In genomic region chr3:63450023-63450422, GRCh38 we compare ENCODE assay signal across 25 cellular contexts.
DNase-seq lines count a peak whose midpoint lies in the region; ATAC-seq, FAIRE-seq and TF ChIP-seq lines count a peak whose summit lies in the region.
"Had no signal": no experiment of that assay in that cellular context is flagged by ENCODE, and none has a peak within 500 bp of the region (broad histone marks: within the 10 kb centered on the region; RNA-seq: fewer than 3 reads in every experiment).

No MANE protein-coding gene starts in this region.

- H3K4me3 ChIP-seq in bronchial epithelial cell (ENCODE audit: low read depth, low read length) = no peak overlapping the region
- H3K4me3 ChIP-seq: GM12878, pancreas, right lobe of liver, SJCRH30 had no signal

- no peaks in the 10 kb centered on the region for H3K36me3 ChIP-seq in bronchial epithelial cell (ENCODE audit: control insufficient read depth, insufficient read depth, low read length)
- H3K36me3 ChIP-seq: pancreas, right lobe of liver, SJCRH30 had no signal

- intact Hi-C loops in left cardiac atrium (cut with DNase I) = no loop called here

- ATAC-seq in left cardiac atrium = no peak
- ATAC-seq in HG03175 (IDR thresholded peaks at IDR 0.05; ENCODE audit: unreplicated experiment) = no peak
- ATAC-seq: activated T-cell treated with anti-CD3 and anti-CD28 coated beads, Interleukin-2, amount 50 U/mL, for 72 hours; GM12878; natural killer cell treated with Interleukin-12 subunit alpha and Interleukin-12 subunit beta and Interleukin-15 and Interleukin-18, amount 100 ng/mL, for 72 hours; Panc1; pancreas; right lobe of liver had no signal

- TF ChIP-seq CTCF in bronchial epithelial cell (IDR thresholded peaks at IDR 0.05; ENCODE audit: insufficient read depth, low read length, severe bottlenecking) = no peak

- no peaks in the 10 kb centered on the region for H3K36me3 Mint-ChIP-seq in T-helper 2 cell treated with Interferon-gamma antibody and Interleukin-4, amounts not matched to agents 5 μg/mL and 100 μg/mL, for 36 hours (ENCODE audit: low read depth)
- H3K36me3 Mint-ChIP-seq: natural killer cell treated with Interleukin-12 subunit alpha and Interleukin-12 subunit beta and Interleukin-15 and Interleukin-18, amount 100 ng/mL, for 72 hours had no signal

- no peak for FAIRE-seq in bronchial epithelial cell (lab: Jason Lieb, UNC)
- FAIRE-seq: GM12878, pancreas had no signal

- no peaks in the 10 kb centered on the region for H3K4me1 Mint-ChIP-seq in T-helper 2 cell treated with Interferon-gamma antibody and Interleukin-4, amounts not matched to agents 5 μg/mL and 100 μg/mL, for 36 hours (ENCODE audit: low read depth)

- DNase-seq in HPDE6-E6E7 (ENCODE audit: extremely low spot score) = peak; percentile 3
- peak; percentile 79 for DNase-seq in bronchial epithelial cell (ENCODE audit: low read depth)
- DNase-seq in kidney tubule cell (ENCODE audit: low spot score) = peak; percentile 39
- peak; percentile 3 for DNase-seq in stromal cell of bone marrow (ENCODE audit: low read depth)
- no peak for DNase-seq in left cardiac atrium
- no peak for DNase-seq in T-helper 2 cell treated with Interferon-gamma antibody and Interleukin-4, amounts not matched to agents 5 μg/mL and 100 μg/mL, for 36 hours (ENCODE audit: low spot score)
- no peak for DNase-seq in NCI-H1930 (lab: John Stamatoyannopoulos, UW)
- DNase-seq: activated CD4-positive, alpha-beta T cell treated with anti-CD3 and anti-CD28 coated beads for 48 hours; activated naive CD4-positive, alpha-beta T cell treated with anti-CD3 and anti-CD28 coated beads, Interleukin-2, amount 50 U/mL, for 16 hours; activated T-cell treated with anti-CD3 and anti-CD28 coated beads, Interleukin-2, amount 50 U/mL, for 72 hours; anterior cingulate cortex; CD4-positive, alpha-beta T cell; Karpas-422; midbrain; NCI-H1048; NCI-H187 treated with DMSO at 0.1 percent for 48 hours; NCI-H446 treated with DMSO at 0.1 percent for 48 hours; pancreas; right lobe of liver; SJCRH30 had no signal

- H3K9me3 Mint-ChIP-seq in T-helper 2 cell treated with Interferon-gamma antibody and Interleukin-4, amounts not matched to agents 5 μg/mL and 100 μg/mL, for 36 hours = no peaks in the 10 kb centered on the region
- H3K9me3 Mint-ChIP-seq: CD4-positive, alpha-beta T cell; T-helper 1 cell treated with Interleukin-12 subunit alpha and Interleukin-12 subunit beta and Interleukin-4 antibody, amounts not matched to agents 30 μg/mL and 1 μg/mL, for 36 hours had no signal

- H3K4me3 Mint-ChIP-seq in T-helper 2 cell treated with Interferon-gamma antibody and Interleukin-4, amounts not matched to agents 5 μg/mL and 100 μg/mL, for 36 hours = no peak overlapping the region
- H3K4me3 Mint-ChIP-seq: activated T-cell treated with anti-CD3 and anti-CD28 coated beads, Interleukin-2, amount 50 U/mL, for 72 hours; CD4-positive, alpha-beta T cell; natural killer cell treated with Interleukin-12 subunit alpha and Interleukin-12 subunit beta and Interleukin-15 and Interleukin-18, amount 100 ng/mL, for 72 hours; T-helper 1 cell treated with Interleukin-12 subunit alpha and Interleukin-12 subunit beta and Interleukin-4 antibody, amounts not matched to agents 30 μg/mL and 1 μg/mL, for 36 hours had no signal

- no peak overlapping the region for H3K27ac Mint-ChIP-seq in T-helper 2 cell treated with Interferon-gamma antibody and Interleukin-4, amounts not matched to agents 5 μg/mL and 100 μg/mL, for 36 hours
- H3K27ac Mint-ChIP-seq: activated T-cell treated with anti-CD3 and anti-CD28 coated beads, Interleukin-2, amount 50 U/mL, for 72 hours; CD4-positive, alpha-beta T cell; natural killer cell treated with Interleukin-12 subunit alpha and Interleukin-12 subunit beta and Interleukin-15 and Interleukin-18, amount 100 ng/mL, for 72 hours; T-helper 1 cell treated with Interleukin-12 subunit alpha and Interleukin-12 subunit beta and Interleukin-4 antibody, amounts not matched to agents 30 μg/mL and 1 μg/mL, for 36 hours had no signal

- no peaks in the 10 kb centered on the region for H3K27me3 Mint-ChIP-seq in T-helper 2 cell treated with Interferon-gamma antibody and Interleukin-4, amounts not matched to agents 5 μg/mL and 100 μg/mL, for 36 hours (ENCODE audit: low read depth)
- H3K27me3 Mint-ChIP-seq: CD4-positive, alpha-beta T cell; natural killer cell treated with Interleukin-12 subunit alpha and Interleukin-12 subunit beta and Interleukin-15 and Interleukin-18, amount 100 ng/mL, for 72 hours had no signal

- H3K27me3 ChIP-seq in bronchial epithelial cell (ENCODE audit: control insufficient read depth, insufficient read depth, low read length) = no peaks in the 10 kb centered on the region
- H3K27me3 ChIP-seq: pancreas, right lobe of liver, SJCRH30 had no signal

Comparison
In these comparisons a context has a peak if more than half of its experiments do, and no peak if none do; other contexts are left out.
1. DNase-seq: peak in HPDE6-E6E7 (single experiment), bronchial epithelial cell (single experiment), kidney tubule cell (single experiment) and stromal cell of bone marrow (single experiment); none in left cardiac atrium (single experiment), T-helper 2 cell treated with Interferon-gamma antibody and Interleukin-4, amounts not matched to agents 5 μg/mL and 100 μg/mL, for 36 hours (single experiment) and NCI-H1930 (0 of 2).